16 cellular contexts compared by ENCODE assay signal in genomic region chr4:56804551-56804950, GRCh38. TPM values are rescaled to one million over a fixed set of nuclear protein-coding genes. Genes with fewer than 3 reads are reported as not detected.
DNase-seq lines count a peak whose midpoint lies in the region; ATAC-seq, FAIRE-seq and TF ChIP-seq lines count a peak whose summit lies in the region.
"Had no signal": no experiment of that assay in that cellular context is flagged by ENCODE, and none has a peak within 500 bp of the region (broad histone marks: within the 10 kb centered on the region; RNA-seq: fewer than 3 reads in every experiment).

No MANE protein-coding gene starts in this region.

- no peak for ATAC-seq in left cardiac atrium
- no peak for ATAC-seq in HG02870 (IDR thresholded peaks at IDR 0.05; ENCODE audit: unreplicated experiment)
- no peak for ATAC-seq in GM21529 (IDR thresholded peaks at IDR 0.05; ENCODE audit: unreplicated experiment)

- no peak for TF ChIP-seq CTCF in keratinocyte (optimal IDR thresholded peaks at IDR 0.05 in 1 of 3, IDR thresholded peaks at IDR 0.05 in 1 of 3, conservative IDR thresholded peaks at IDR 0.05 in 1 of 3; ENCODE audit: extremely low read depth in 1 of 3, insufficient read depth in 2 of 3, low read length in 3 of 3)

- no peaks in the 10 kb centered on the region for H3K79me2 ChIP-seq in keratinocyte (ENCODE audit: control insufficient read depth, insufficient read depth, low read length)

- peaks cover 8% of the 10 kb centered on the region for H3K4me1 ChIP-seq in keratinocyte (ENCODE audit: control insufficient read depth, extremely low read depth, insufficient read depth, low read length)
- H3K4me1 ChIP-seq: ascending aorta, prostate gland had no signal

- peak overlapping the region; percentile 45 for H3K27ac Mint-ChIP-seq in activated T-helper 1 cell treated with anti-CD3 and anti-CD28 coated beads, Interleukin-12 subunit alpha, Interleukin-12 subunit beta, Interleukin-2, Interleukin-4 antibody, amounts not matched to agents 30 ng/mL and 10 ng/mL and 1 ng/mL, durations not matched to agents 14 hours and 24 hours and 36 hours
- H3K27ac Mint-ChIP-seq: endodermal cell had no signal

- no peak overlapping the region for H3K4me3 Mint-ChIP-seq in activated T-helper 1 cell treated with anti-CD3 and anti-CD28 coated beads, Interleukin-12 subunit alpha, Interleukin-12 subunit beta, Interleukin-2, Interleukin-4 antibody, amounts not matched to agents 30 ng/mL and 10 ng/mL and 1 ng/mL, durations not matched to agents 14 hours and 24 hours and 36 hours
- H3K4me3 Mint-ChIP-seq: endodermal cell had no signal

- no peaks in the 10 kb centered on the region for H3K27me3 Mint-ChIP-seq in activated T-helper 1 cell treated with anti-CD3 and anti-CD28 coated beads, Interleukin-12 subunit alpha, Interleukin-12 subunit beta, Interleukin-2, Interleukin-4 antibody, amounts not matched to agents 30 ng/mL and 10 ng/mL and 1 ng/mL, durations not matched to agents 14 hours and 24 hours and 36 hours (ENCODE audit: insufficient read depth)

- H3K9me3 ChIP-seq in keratinocyte (ENCODE audit: control insufficient read depth, low read depth, low read length), result no peaks in the 10 kb centered on the region
- H3K9me3 ChIP-seq: ascending aorta, prostate gland, SJSA1 had no signal

- H3K27ac ChIP-seq in keratinocyte (ENCODE audit: control insufficient read depth, insufficient read depth, low read length), result no peak overlapping the region
- H3K27ac ChIP-seq: ascending aorta, prostate gland, SJSA1 had no signal

- H3K9me1 ChIP-seq in keratinocyte (ENCODE audit: control insufficient read depth, extremely low read depth, insufficient read depth, low read length), result no peaks in the 10 kb centered on the region

- H3K4me2 ChIP-seq in keratinocyte (ENCODE audit: control insufficient read depth, extremely low read depth, insufficient read depth, low read depth, low read length), result no peak overlapping the region

- intact Hi-C loops in activated T-helper 1 cell treated with anti-CD3 and anti-CD28 coated beads, Interleukin-12 subunit alpha, Interleukin-12 subunit beta, Interleukin-2, Interleukin-4 antibody, amounts not matched to agents 30 ng/mL and 10 ng/mL and 1 ng/mL, durations not matched to agents 14 hours and 24 hours and 36 hours (cut with micrococcal nuclease), result loop anchor here (1.0 to 5.0 kb wide), 5 partner anchors 14 to 317 kb away; partner anchors contain the start of genes HOPX, NOA1 and POLR2B
- intact Hi-C loops in left cardiac atrium (cut with DNase I), result loop anchor here in 1 of 2 donors (5.0 kb wide), 1 partner anchor 232 kb away; no protein-coding TSS in a partner anchor

- H2AFZ ChIP-seq in keratinocyte (ENCODE audit: control insufficient read depth, low read length), result no peak overlapping the region

- peaks cover 25% of the 10 kb centered on the region for H3K4me1 Mint-ChIP-seq in activated T-helper 1 cell treated with anti-CD3 and anti-CD28 coated beads, Interleukin-12 subunit alpha, Interleukin-12 subunit beta, Interleukin-2, Interleukin-4 antibody, amounts not matched to agents 30 ng/mL and 10 ng/mL and 1 ng/mL, durations not matched to agents 14 hours and 24 hours and 36 hours (ENCODE audit: low read depth)
- H3K4me1 Mint-ChIP-seq: endodermal cell had no signal

- no peak overlapping the region for H3K9ac ChIP-seq in keratinocyte (ENCODE audit: control insufficient read depth, extremely low read depth, insufficient read depth, low read length)

- no peaks in the 10 kb centered on the region for H3K36me3 Mint-ChIP-seq in activated T-helper 1 cell treated with anti-CD3 and anti-CD28 coated beads, Interleukin-12 subunit alpha, Interleukin-12 subunit beta, Interleukin-2, Interleukin-4 antibody, amounts not matched to agents 30 ng/mL and 10 ng/mL and 1 ng/mL, durations not matched to agents 14 hours and 24 hours and 36 hours (ENCODE audit: low read depth)

- no peak overlapping the region for H3K4me3 ChIP-seq in keratinocyte (ENCODE audit: control insufficient read depth in 2 of 3, extremely low read depth in 1 of 3, insufficient read depth in 2 of 3, low read depth in 1 of 3, low read length in 3 of 3)
- H3K4me3 ChIP-seq: ascending aorta, prostate gland, SJSA1 had no signal

- peak; percentile 91 for FAIRE-seq in keratinocyte (lab: Jason Lieb, UNC)

- no peaks in the 10 kb centered on the region for H3K36me3 ChIP-seq in keratinocyte (ENCODE audit: control insufficient read depth in 2 of 2, extremely low read depth in 1 of 2, insufficient read depth in 2 of 2, low read length in 2 of 2)
- H3K36me3 ChIP-seq: ascending aorta, prostate gland, SJSA1 had no signal

- peak; percentile 41 for DNase-seq in EH (ENCODE audit: low read depth)
- peak; percentile 49 for DNase-seq in KG1 (lab: John Stamatoyannopoulos, UW)
- DNase-seq in activated T-helper 1 cell treated with anti-CD3 and anti-CD28 coated beads, Interleukin-12 subunit alpha, Interleukin-12 subunit beta, Interleukin-2, Interleukin-4 antibody, amounts not matched to agents 30 ng/mL and 10 ng/mL and 1 ng/mL, durations not matched to agents 14 hours and 24 hours and 36 hours (ENCODE audit: low spot score), result no peak
- peak; percentile 38 for DNase-seq in keratinocyte (ENCODE audit: low read depth, low spot score)
- no peak for DNase-seq in left cardiac atrium
- DNase-seq: activated CD4-positive, alpha-beta T cell treated with anti-CD3 and anti-CD28 coated beads, Interleukin-2, amount 50 U/mL, for 48 hours; endodermal cell; hypothalamus; mesendoderm; NCI-H748 treated with DMSO at 0.1 percent for 48 hours; stimulated activated CD4-positive, alpha-beta T cell treated with anti-CD3 and anti-CD28 coated beads, Interleukin-2, amount 100 ng/mL, for 24 hours had no signal

- no peaks in the 10 kb centered on the region for H3K27me3 ChIP-seq in keratinocyte (ENCODE audit: control insufficient read depth, extremely low read depth, insufficient read depth, low read length)
- H3K27me3 ChIP-seq: ascending aorta, SJSA1 had no signal

- H3K9me3 Mint-ChIP-seq in activated T-helper 1 cell treated with anti-CD3 and anti-CD28 coated beads, Interleukin-12 subunit alpha, Interleukin-12 subunit beta, Interleukin-2, Interleukin-4 antibody, amounts not matched to agents 30 ng/mL and 10 ng/mL and 1 ng/mL, durations not matched to agents 14 hours and 24 hours and 36 hours, result no peaks in the 10 kb centered on the region
- H3K9me3 Mint-ChIP-seq: endodermal cell had no signal

- H4K20me1 ChIP-seq in keratinocyte (ENCODE audit: control insufficient read depth, extremely low read depth, insufficient read depth, low read length), result no peaks in the 10 kb centered on the region

- dilution Hi-C loops in keratinocyte (cut with MboI; ENCODE audit: extremely low pct_ligation_motif_present, low sequenced_read_pairs), result no loop called here

RNA-seq across cellular contexts. Expression of gene SPINK2, which starts 16.9 kb away (rescaled TPM):
- total RNA-seq in activated T-helper 1 cell treated with anti-CD3 and anti-CD28 coated beads, Interleukin-12 subunit alpha, Interleukin-12 subunit beta, Interleukin-2, Interleukin-4 antibody, amounts not matched to agents 30 ng/mL and 10 ng/mL and 1 ng/mL, durations not matched to agents 14 hours and 24 hours and 36 hours, result not detected in 2 replicates
- 0.10 TPM in 1 of 3 replicates, not detected in the others for polyA plus RNA-seq in keratinocyte
- polyA plus RNA-seq in keratinocyte (2011; ENCODE audit: low read depth), result not detected
- polyA plus RNA-seq in keratinocyte (2011; cell fraction: cytosol; rRNA removed), result not detected in 2 replicates
- polyA plus RNA-seq in keratinocyte (2011; cell fraction: nucleus; rRNA removed), result not detected in 2 replicates
- not detected in 2 replicates for polyA plus RNA-seq in keratinocyte (2012; ENCODE audit: low replicate concordance)
- not detected in 3 replicates for polyA minus RNA-seq in keratinocyte
- not detected for polyA minus RNA-seq in keratinocyte (2011; cell fraction: cytosol; rRNA and poly(A)+ RNA removed)
- polyA minus RNA-seq in keratinocyte (2011; cell fraction: nucleus; rRNA and poly(A)+ RNA removed), result not detected in 2 replicates
- total RNA-seq in left cardiac atrium, result 1 to 10 TPM in 1 of 2 donors, under 1 TPM in 1; 0.47 to 3.2 TPM
- total RNA-seq: ascending aorta, SJSA1 had no signal

Comparison
In these comparisons a context has a peak if more than half of its experiments do, and no peak if none do; other contexts are left out.
1. DNase-seq: peak in EH (single experiment), KG1 (single experiment) and keratinocyte (single experiment); none in activated T-helper 1 cell treated with anti-CD3 and anti-CD28 coated beads, Interleukin-12 subunit alpha, Interleukin-12 subunit beta, Interleukin-2, Interleukin-4 antibody, amounts not matched to agents 30 ng/mL and 10 ng/mL and 1 ng/mL, durations not matched to agents 14 hours and 24 hours and 36 hours (single experiment) and left cardiac atrium (single experiment).